Comparison of ENCODE assay signal across 19 cellular contexts in the genomic region with DNA sequence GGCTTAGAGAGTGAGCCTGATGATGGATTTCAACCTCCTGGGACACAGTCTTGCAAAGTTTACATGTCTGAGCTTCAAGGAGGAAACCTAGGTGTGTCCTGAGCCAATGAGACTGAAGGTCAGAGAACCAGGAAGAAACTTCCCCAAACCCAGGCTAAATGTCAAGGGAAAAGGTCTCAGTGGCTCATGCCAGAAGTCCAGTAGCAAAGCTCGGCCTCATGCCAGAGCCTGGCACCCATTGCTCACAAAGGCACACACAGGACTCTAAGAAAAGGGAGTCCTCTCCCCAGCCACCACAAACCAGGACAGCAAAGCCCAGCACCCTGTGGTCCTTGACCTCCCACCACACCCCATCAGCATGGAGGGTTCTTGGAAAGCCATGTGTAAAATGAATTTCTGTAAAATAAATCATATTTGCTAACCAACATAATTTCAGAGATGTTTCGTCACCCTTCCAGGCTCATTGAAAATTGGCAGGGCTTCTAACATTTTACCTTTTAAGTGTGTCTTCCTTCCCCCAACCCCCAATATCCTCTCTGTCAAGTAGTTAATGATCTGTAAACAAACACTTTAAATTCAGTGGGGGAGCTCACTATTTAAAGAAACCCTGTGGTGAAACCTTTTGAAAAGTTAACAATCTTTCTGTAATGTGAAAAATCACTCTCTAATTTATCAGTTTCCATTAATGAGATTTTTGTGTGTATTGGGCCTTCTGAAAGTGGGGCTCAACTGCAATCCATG.
DNase-seq lines count a peak whose midpoint lies in the region; ATAC-seq and TF ChIP-seq lines count a peak whose summit lies in the region.
"Had no signal": no experiment of that assay in that cellular context is flagged by ENCODE, and none has a peak within 500 bp of the region (broad histone marks: within the 10 kb centered on the region; RNA-seq: fewer than 3 reads in every experiment).

No MANE protein-coding gene starts in this region.

- H3K9me3 ChIP-seq in H9 (ENCODE audit: control insufficient read depth, low read depth, low read length) (no peaks in the 10 kb centered on the region), colonic mucosa (no peaks in the 10 kb centered on the region), ascending aorta (no peaks in the 10 kb centered on the region)
- H3K9me3 ChIP-seq: sigmoid colon had no signal

- H3K4me1 ChIP-seq in H9 (ENCODE audit: insufficient read depth, low read length) (peaks cover 40% of the 10 kb centered on the region), colonic mucosa (peaks cover 5% of the 10 kb centered on the region), ascending aorta (no peaks in the 10 kb centered on the region)

- peaks cover 3% of the 10 kb centered on the region for H3K79me1 ChIP-seq in H9 (ENCODE audit: insufficient read depth, low read depth, low read length, poor library complexity, severe bottlenecking)

- TF ChIP-seq CTCF in H9 (conservative IDR thresholded peaks at IDR 0.05) (no peak), colonic mucosa (IDR thresholded peaks at IDR 0.05) (no peak), ascending aorta (IDR thresholded peaks at IDR 0.05) (no peak)

- H2BK20ac ChIP-seq in H9 (ENCODE audit: low read depth, low read length, poor library complexity, severe bottlenecking), result no peak overlapping the region

- no peak overlapping the region for H4K8ac ChIP-seq in H9 (replicated peaks; ENCODE audit: insufficient read length, low read depth, low read length)

- no peak overlapping the region for H3K56ac ChIP-seq in H9 (ENCODE audit: insufficient read length, low read depth, low read length)

- H3K4me1 Mint-ChIP-seq in H9 (peaks cover 88 to 95% of the 10 kb centered on the region in 2 experiments), naive B cell (peaks cover 70 to 97% (median 95%) of the 10 kb centered on the region in 3 donors)

- H3T11ph ChIP-seq in H9 (ENCODE audit: low read length), result no peak overlapping the region

- H3K9ac ChIP-seq in H9 (ENCODE audit: extremely low read depth, insufficient read length, low read length) (no peak overlapping the region), colonic mucosa (ENCODE audit: low read depth in 2 of 2, low read length in 2 of 2) (no peak overlapping the region)

- H4K91ac ChIP-seq in H9 (ENCODE audit: insufficient read length, low read depth, low read length), result no peak overlapping the region

- no peaks in the 10 kb centered on the region for H3K23me2 ChIP-seq in H9 (ENCODE audit: insufficient read length, low read depth, low read length, poor library complexity, severe bottlenecking)

- H3K4me2 ChIP-seq in H9 (ENCODE audit: insufficient read depth, insufficient read length, low read length), result peak overlapping the region; percentile 53

- WGBS in H9 (ENCODE audit: extremely low coverage, insufficient read length, low lambda C conversion rate), result no CpG with 5 or more reads among the region's 2 CpGs

- H3K4me3 Mint-ChIP-seq in H9 (peak overlapping the region; percentile 3 to 58; a peak in 3 of 5 replicates), naive B cell (peak overlapping the region in 7 of 8 donors; percentile 3 to 69 (median 41))

- H3K27ac Mint-ChIP-seq in H9, result no peak overlapping the region; a peak in 1 of 7 replicates
- H3K27ac Mint-ChIP-seq in naive B cell, result peak overlapping the region; percentile 88 to 96 (median 94)

- H3K27me3 ChIP-seq in H9 (ENCODE audit: insufficient read depth, low read length) (peaks cover 11% of the 10 kb centered on the region; the same call in 1 of the 2 replicates), colonic mucosa (no peaks in the 10 kb centered on the region), ascending aorta (no peaks in the 10 kb centered on the region)
- H3K27me3 ChIP-seq: sigmoid colon had no signal

- no peak overlapping the region for H3K23ac ChIP-seq in H9 (ENCODE audit: insufficient read length, low read depth, low read length)

- intact Hi-C loops in colonic mucosa (cut with DNase I) (no loop called here), ascending aorta (cut with DNase I) (no loop called here)

- DNase-seq in H9, result peak; percentile 25
- DNase-seq in NCI-H146 treated with DMSO at 0.1 percent for 48 hours (lab: John Stamatoyannopoulos, UW; ENCODE audit: unreplicated experiment), result peak; percentile 2
- DNase-seq in colonic mucosa, result peak; percentile 64
- DNase-seq in naive B cell, result no peak
- DNase-seq in RPMI8226, result no peak
- DNase-seq in ascending aorta (ENCODE audit: low spot score in 2 of 2), result no peak
- DNase-seq: activated naive CD4-positive, alpha-beta T cell treated with anti-CD3 and anti-CD28 coated beads, Interleukin-2, amount 50 U/mL, for 16 hours; DND-41; effector CD8-positive, alpha-beta T cell; H7; hypothalamus; IMR-90; mammary epithelial cell; NCI-H1048; NCI-H526 treated with DMSO at 0.1 percent for 48 hours; sigmoid colon; stimulated activated CD4-positive, alpha-beta T cell treated with anti-CD3 and anti-CD28 coated beads, Interleukin-4, amount 100 ng/mL, for 1 hour; T-helper 1 cell had no signal

- H2AK5ac ChIP-seq in H9 (ENCODE audit: insufficient read length, low read length), result no peak overlapping the region

- H3K27ac ChIP-seq in H9 (ENCODE audit: insufficient read length, low read depth, low read length) (no peak overlapping the region), colonic mucosa (no peak overlapping the region), ascending aorta (no peak overlapping the region)

- H2BK12ac ChIP-seq in H9 (ENCODE audit: insufficient read length, low read depth, low read length), result no peak overlapping the region

- H3K27me3 Mint-ChIP-seq in H9 (ENCODE audit: low read depth) (peaks cover 5% of the 10 kb centered on the region), naive B cell (no peaks in the 10 kb centered on the region)

- H3K4ac ChIP-seq in H9 (ENCODE audit: low read depth, low read length), result no peak overlapping the region

- H2BK5ac ChIP-seq in H9 (ENCODE audit: insufficient read length, low read length), result no peak overlapping the region

- peaks cover 3% of the 10 kb centered on the region for H4K20me1 ChIP-seq in H9 (ENCODE audit: control insufficient read depth, insufficient read depth, insufficient read length)

- no peak overlapping the region for H3K4me3 ChIP-seq in colonic mucosa
- no peak overlapping the region for H3K4me3 ChIP-seq in ascending aorta
- H3K4me3 ChIP-seq: sigmoid colon had no signal

- H4K5ac ChIP-seq in H9 (ENCODE audit: insufficient read length, low read depth, low read length), result no peak overlapping the region

- peaks cover 3 to 21% (median 12%) of the 10 kb centered on the region in 3 experiments; a peak in 5 of 7 replicates for H3K36me3 Mint-ChIP-seq in H9 (ENCODE audit: insufficient read depth in 1 of 3, low read depth in 3 of 3)
- H3K36me3 Mint-ChIP-seq in naive B cell, result peaks cover 11 to 19% of the 10 kb centered on the region in 2 donors

- H3K9me3 Mint-ChIP-seq in H9 (no peaks in the 10 kb centered on the region), naive B cell (no peaks in the 10 kb centered on the region)

- H2BK120ac ChIP-seq in H9 (ENCODE audit: low read depth, low read length, poor library complexity, severe bottlenecking), result no peak overlapping the region

- ATAC-seq in naive B cell (ENCODE audit: low read depth in 2 of 2), result no peak
- no peak for ATAC-seq in HG03039 (IDR thresholded peaks at IDR 0.05; ENCODE audit: unreplicated experiment)

- H3K18ac ChIP-seq in H9 (ENCODE audit: insufficient read length, low read depth, low read length), result no peak overlapping the region

- H3K79me2 ChIP-seq in H9 (ENCODE audit: insufficient read depth, low read length), result peaks cover 20% of the 10 kb centered on the region; the same call in 1 of the 2 replicates

- H2AFZ ChIP-seq in H9 (ENCODE audit: low read length), result no peak overlapping the region

- no peak overlapping the region for H3K14ac ChIP-seq in H9 (ENCODE audit: insufficient read depth, low read length)

- H3K36me3 ChIP-seq in colonic mucosa, result no peaks in the 10 kb centered on the region
- no peaks in the 10 kb centered on the region for H3K36me3 ChIP-seq in ascending aorta
- H3K36me3 ChIP-seq: sigmoid colon had no signal

- no peak overlapping the region for H2BK15ac ChIP-seq in H9 (ENCODE audit: low read depth, low read length)

Comparison
In these comparisons a context has a peak if more than half of its experiments do, and no peak if none do; other contexts are left out.
1. DNase-seq: peak in H9 (single experiment), NCI-H146 treated with DMSO at 0.1 percent for 48 hours (single experiment) and colonic mucosa (single experiment); none in naive B cell (single experiment), RPMI8226 (single experiment) and ascending aorta (0 of 2).
2. H3K27ac Mint-ChIP-seq: peak in naive B cell (6 of 6); none in H9 (0 of 3).